19 cellular contexts compared by ENCODE assay signal in the genomic region with DNA sequence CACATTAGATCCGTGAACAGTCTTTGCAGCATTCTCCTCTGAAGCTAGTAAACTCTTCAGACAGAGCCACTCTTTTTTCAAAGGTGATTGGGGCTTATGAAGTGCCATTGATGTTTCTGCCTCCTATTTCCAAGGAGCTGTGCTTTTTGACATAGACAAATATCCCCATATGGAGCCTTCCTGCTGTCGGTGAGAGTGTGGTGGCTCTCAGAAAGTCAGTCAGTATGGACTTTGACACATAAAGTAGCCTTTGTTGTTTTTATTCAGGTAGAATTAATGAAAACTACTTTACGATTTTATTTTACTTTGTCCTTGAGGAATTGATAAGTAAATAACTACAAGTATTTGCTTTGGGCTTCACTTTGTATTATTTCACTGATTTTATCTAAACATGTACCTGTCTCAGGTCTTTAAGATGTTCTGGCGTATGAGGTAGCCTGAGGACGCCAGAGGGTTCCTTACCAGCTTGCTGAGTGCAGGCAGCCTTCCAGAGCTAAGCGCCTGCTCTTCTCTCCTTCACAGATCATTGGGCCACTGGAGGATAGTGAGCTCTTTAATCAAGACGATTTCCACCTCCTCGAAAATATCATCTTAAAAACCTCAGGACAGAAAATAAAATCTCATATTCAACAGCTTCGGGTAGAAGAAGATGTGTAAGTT.
"Had no signal": no experiment of that assay in that cellular context is flagged by ENCODE, and none has a peak within 500 bp of the region (broad histone marks: within the 10 kb centered on the region; RNA-seq: fewer than 3 reads in every experiment).

No MANE protein-coding gene starts in this region.

- DNase-seq: activated B cell treated with CpG ODN at 0.5 μM for 24 hours; activated CD4-positive, alpha-beta T cell treated with anti-CD3 and anti-CD28 coated beads for 36 hours; activated CD4-positive, alpha-beta T cell treated with anti-CD3 and anti-CD28 coated beads, Interleukin-2, amount 50 U/mL, for 4 hours; activated effector memory CD4-positive, alpha-beta T cell treated with anti-CD3 and anti-CD28 coated beads, Interleukin-2, amount 50 U/mL, for 16 hours; activated naive CD4-positive, alpha-beta T cell treated with anti-CD3 and anti-CD28 coated beads, Interleukin-2, amount 50 U/mL, for 16 hours; activated naive CD8-positive, alpha-beta T cell treated with anti-CD3 and anti-CD28 coated beads, Interleukin-2, amount 50 U/mL, for 24 hours; activated T-cell treated with anti-CD3 and anti-CD28 coated beads, Interleukin-2, amount 50 U/mL, for 48 hours; foreskin fibroblast; heart right ventricle; islet precursor cell; left cardiac atrium; nucleus accumbens; retina; spleen; stimulated activated CD4-positive, alpha-beta T cell treated with anti-CD3 and anti-CD28 coated beads, Interleukin-4, amount 100 ng/mL, for 1 hour; stimulated activated naive CD4-positive, alpha-beta T cell treated with Interleukin-2 at 50 U/mL for 16 hours; T-cell; upper lobe of right lung had no signal

- H3K4me1 Mint-ChIP-seq: activated B cell treated with CpG ODN at 0.5 μM for 24 hours; activated CD4-positive, alpha-beta T cell treated with anti-CD3 and anti-CD28 coated beads for 36 hours; activated naive CD8-positive, alpha-beta T cell treated with anti-CD3 and anti-CD28 coated beads, Interleukin-2, amount 50 U/mL, for 24 hours; T-cell had no signal

- H3K27ac ChIP-seq: heart right ventricle, upper lobe of right lung had no signal

- H3K4me3 ChIP-seq: heart right ventricle, spleen, upper lobe of right lung had no signal

- H3K4me3 Mint-ChIP-seq: activated B cell treated with CpG ODN at 0.5 μM for 24 hours; activated CD4-positive, alpha-beta T cell treated with anti-CD3 and anti-CD28 coated beads for 36 hours; activated naive CD8-positive, alpha-beta T cell treated with anti-CD3 and anti-CD28 coated beads, Interleukin-2, amount 50 U/mL, for 24 hours; nephron; T-cell had no signal

- H3K27me3 ChIP-seq: heart right ventricle, spleen, upper lobe of right lung had no signal

- H3K9me3 ChIP-seq: heart right ventricle, spleen, upper lobe of right lung had no signal

- H3K27ac Mint-ChIP-seq: activated B cell treated with CpG ODN at 0.5 μM for 24 hours; activated CD4-positive, alpha-beta T cell treated with anti-CD3 and anti-CD28 coated beads for 36 hours; activated naive CD8-positive, alpha-beta T cell treated with anti-CD3 and anti-CD28 coated beads, Interleukin-2, amount 50 U/mL, for 24 hours; nephron; T-cell had no signal

- H3K27me3 Mint-ChIP-seq: activated B cell treated with CpG ODN at 0.5 μM for 24 hours; activated CD4-positive, alpha-beta T cell treated with anti-CD3 and anti-CD28 coated beads for 36 hours; activated naive CD8-positive, alpha-beta T cell treated with anti-CD3 and anti-CD28 coated beads, Interleukin-2, amount 50 U/mL, for 24 hours; T-cell had no signal

- H3K9me3 Mint-ChIP-seq: activated B cell treated with CpG ODN at 0.5 μM for 24 hours; activated naive CD8-positive, alpha-beta T cell treated with anti-CD3 and anti-CD28 coated beads, Interleukin-2, amount 50 U/mL, for 24 hours; nephron; T-cell had no signal

- ATAC-seq: activated CD4-positive, alpha-beta T cell treated with anti-CD3 and anti-CD28 coated beads for 36 hours; activated naive CD8-positive, alpha-beta T cell treated with anti-CD3 and anti-CD28 coated beads, Interleukin-2, amount 50 U/mL, for 24 hours; heart right ventricle; left cardiac atrium; T-cell; upper lobe of right lung had no signal
